In genomic region chr1:37515185-37516034, GRCh38 we compare ENCODE assay signal across 8 cellular contexts. TPM values are rescaled to one million over a fixed set of nuclear protein-coding genes. Genes with fewer than 3 reads are reported as not detected.
DNase-seq lines count a peak whose midpoint lies in the region; ATAC-seq and TF ChIP-seq lines count a peak whose summit lies in the region.

No MANE protein-coding gene starts in this region.

- H3K9me3 Mint-ChIP-seq in activated T-helper 1 cell treated with anti-CD3 and anti-CD28 coated beads, Interleukin-12 subunit alpha, Interleukin-12 subunit beta, Interleukin-2, Interleukin-4 antibody, amounts not matched to agents 30 ng/mL and 10 ng/mL and 1 ng/mL, durations not matched to agents 14 hours and 24 hours and 36 hours = no peaks in the 10 kb centered on the region
- no peaks in the 10 kb centered on the region for H3K9me3 Mint-ChIP-seq in immature natural killer cell

- H3K4me3 ChIP-seq in suprapubic skin = peak overlapping the region; percentile 87

- H3K27ac ChIP-seq in suprapubic skin = peak overlapping the region; percentile 94

- no peak for TF ChIP-seq EP300 in suprapubic skin (IDR thresholded peaks at IDR 0.05)

- TF ChIP-seq POLR2A in suprapubic skin (IDR thresholded peaks at IDR 0.05) = no peak

- no peaks in the 10 kb centered on the region for H3K9me3 ChIP-seq in suprapubic skin

- no peaks in the 10 kb centered on the region for H3K27me3 ChIP-seq in suprapubic skin

- H3K36me3 Mint-ChIP-seq in activated T-helper 1 cell treated with anti-CD3 and anti-CD28 coated beads, Interleukin-12 subunit alpha, Interleukin-12 subunit beta, Interleukin-2, Interleukin-4 antibody, amounts not matched to agents 30 ng/mL and 10 ng/mL and 1 ng/mL, durations not matched to agents 14 hours and 24 hours and 36 hours (ENCODE audit: low read depth) = peaks cover 15% of the 10 kb centered on the region
- H3K36me3 Mint-ChIP-seq in immature natural killer cell = peaks cover 0 to 9% (median 3%) of the 10 kb centered on the region in 3 donors

- DNase-seq in NCI-H748 treated with DMSO at 0.1 percent for 48 hours (lab: John Stamatoyannopoulos, UW) (peak; percentile 18), NCI-H748 (lab: John Stamatoyannopoulos, UW; ENCODE audit: unreplicated experiment) (no peak), immature natural killer cell (no peak), suprapubic skin (ENCODE audit: low spot score in 2 of 2) (no peak), HPDE6-E6E7 (ENCODE audit: extremely low spot score) (no peak)
- DNase-seq in activated T-helper 1 cell treated with anti-CD3 and anti-CD28 coated beads, Interleukin-12 subunit alpha, Interleukin-12 subunit beta, Interleukin-2, Interleukin-4 antibody, amounts not matched to agents 30 ng/mL and 10 ng/mL and 1 ng/mL, durations not matched to agents 14 hours and 24 hours and 36 hours (ENCODE audit: low spot score) = no peak
- no peak for DNase-seq in stimulated activated CD4-positive, alpha-beta T cell treated with anti-CD3 and anti-CD28 coated beads, Interleukin-1b, Interleukin-23, amount 100 ng/mL, for 48 hours

- no peak for ATAC-seq in HG03196 (IDR thresholded peaks at IDR 0.05; ENCODE audit: unreplicated experiment)

- no peak for TF ChIP-seq CTCF in suprapubic skin (IDR thresholded peaks at IDR 0.05)

- peak overlapping the region; percentile 89 for H3K4me3 Mint-ChIP-seq in activated T-helper 1 cell treated with anti-CD3 and anti-CD28 coated beads, Interleukin-12 subunit alpha, Interleukin-12 subunit beta, Interleukin-2, Interleukin-4 antibody, amounts not matched to agents 30 ng/mL and 10 ng/mL and 1 ng/mL, durations not matched to agents 14 hours and 24 hours and 36 hours
- peak overlapping the region; percentile 92 to 99 (median 97) for H3K4me3 Mint-ChIP-seq in immature natural killer cell

- intact Hi-C loops in activated T-helper 1 cell treated with anti-CD3 and anti-CD28 coated beads, Interleukin-12 subunit alpha, Interleukin-12 subunit beta, Interleukin-2, Interleukin-4 antibody, amounts not matched to agents 30 ng/mL and 10 ng/mL and 1 ng/mL, durations not matched to agents 14 hours and 24 hours and 36 hours (cut with micrococcal nuclease) = loop anchor here (2.0 to 10.0 kb wide), 2 partner anchors 29 to 289 kb away; partner anchors contain the start of genes C1orf122 and YRDC

- H3K27ac Mint-ChIP-seq in activated T-helper 1 cell treated with anti-CD3 and anti-CD28 coated beads, Interleukin-12 subunit alpha, Interleukin-12 subunit beta, Interleukin-2, Interleukin-4 antibody, amounts not matched to agents 30 ng/mL and 10 ng/mL and 1 ng/mL, durations not matched to agents 14 hours and 24 hours and 36 hours = peak overlapping the region; percentile 89
- peak overlapping the region; percentile 95 to 100 (median 99) for H3K27ac Mint-ChIP-seq in immature natural killer cell

- peaks cover 10% of the 10 kb centered on the region for H3K36me3 ChIP-seq in suprapubic skin

- peaks cover 21% of the 10 kb centered on the region for H3K4me1 ChIP-seq in suprapubic skin

- WGBS in suprapubic skin = 72% methylated on average over 18 of the region's 18 CpGs

- no peaks in the 10 kb centered on the region for H3K27me3 Mint-ChIP-seq in activated T-helper 1 cell treated with anti-CD3 and anti-CD28 coated beads, Interleukin-12 subunit alpha, Interleukin-12 subunit beta, Interleukin-2, Interleukin-4 antibody, amounts not matched to agents 30 ng/mL and 10 ng/mL and 1 ng/mL, durations not matched to agents 14 hours and 24 hours and 36 hours (ENCODE audit: insufficient read depth)
- H3K27me3 Mint-ChIP-seq in immature natural killer cell (ENCODE audit: low read depth in 3 of 3) = peaks cover 7 to 11% (median 10%) of the 10 kb centered on the region in 3 donors

- H3K4me1 Mint-ChIP-seq in activated T-helper 1 cell treated with anti-CD3 and anti-CD28 coated beads, Interleukin-12 subunit alpha, Interleukin-12 subunit beta, Interleukin-2, Interleukin-4 antibody, amounts not matched to agents 30 ng/mL and 10 ng/mL and 1 ng/mL, durations not matched to agents 14 hours and 24 hours and 36 hours (ENCODE audit: low read depth) = peaks cover 49% of the 10 kb centered on the region
- peaks cover 45 to 54% of the 10 kb centered on the region in 2 donors for H3K4me1 Mint-ChIP-seq in immature natural killer cell

RNA-seq across cellular contexts. Expression of gene MEAF6, which starts 0.8 kb away (rescaled TPM):
- 102 and 103 TPM in 2 replicates for total RNA-seq in activated T-helper 1 cell treated with anti-CD3 and anti-CD28 coated beads, Interleukin-12 subunit alpha, Interleukin-12 subunit beta, Interleukin-2, Interleukin-4 antibody, amounts not matched to agents 30 ng/mL and 10 ng/mL and 1 ng/mL, durations not matched to agents 14 hours and 24 hours and 36 hours
- polyA plus RNA-seq in immature natural killer cell = 100 to 1,000 TPM; 147 to 185 (median 181) TPM
- 100 to 1,000 TPM in 1 of 4 donors, 10 to 100 TPM in 3; 63.6 to 105 (median 68.7) TPM for total RNA-seq in suprapubic skin

RNA-seq across cellular contexts. Expression of gene SNIP1, which starts 38.7 kb away (rescaled TPM):
- 28.1 and 30.2 TPM in 2 replicates for total RNA-seq in activated T-helper 1 cell treated with anti-CD3 and anti-CD28 coated beads, Interleukin-12 subunit alpha, Interleukin-12 subunit beta, Interleukin-2, Interleukin-4 antibody, amounts not matched to agents 30 ng/mL and 10 ng/mL and 1 ng/mL, durations not matched to agents 14 hours and 24 hours and 36 hours
- polyA plus RNA-seq in immature natural killer cell = 10 to 100 TPM in 1 of 3 donors, 1 to 10 TPM in 2; 2.1 to 10.8 (median 3.2) TPM
- total RNA-seq in suprapubic skin = 10 to 100 TPM; 13.5 to 23.4 (median 15.6) TPM

RNA-seq across cellular contexts. Expression of gene ZC3H12A, which starts 41.0 kb away (rescaled TPM):
- total RNA-seq in activated T-helper 1 cell treated with anti-CD3 and anti-CD28 coated beads, Interleukin-12 subunit alpha, Interleukin-12 subunit beta, Interleukin-2, Interleukin-4 antibody, amounts not matched to agents 30 ng/mL and 10 ng/mL and 1 ng/mL, durations not matched to agents 14 hours and 24 hours and 36 hours = 40.4 and 44.0 TPM in 2 replicates
- polyA plus RNA-seq in immature natural killer cell = 10 to 100 TPM in 2 of 3 donors, 1 to 10 TPM in 1; 9.6 to 14.6 (median 13.1) TPM
- 100 to 1,000 TPM in 1 of 4 donors, 10 to 100 TPM in 3; 47.7 to 107 (median 56.1) TPM for total RNA-seq in suprapubic skin

RNA-seq across cellular contexts. Expression of gene DNALI1, which starts 41.3 kb away (rescaled TPM):
- total RNA-seq in activated T-helper 1 cell treated with anti-CD3 and anti-CD28 coated beads, Interleukin-12 subunit alpha, Interleukin-12 subunit beta, Interleukin-2, Interleukin-4 antibody, amounts not matched to agents 30 ng/mL and 10 ng/mL and 1 ng/mL, durations not matched to agents 14 hours and 24 hours and 36 hours = not detected in 2 replicates
- not detected for polyA plus RNA-seq in immature natural killer cell
- 1 to 10 TPM in 1 of 4 donors, under 1 TPM in 3; 0.70 to 1.7 (median 0.85) TPM for total RNA-seq in suprapubic skin
